Comparison of ENCODE assay signal across 8 cellular contexts in genomic region chr15:101652098-101652782, GRCh38. TPM values are rescaled to one million over a fixed set of nuclear protein-coding genes. Genes with fewer than 3 reads are reported as not detected.
DNase-seq lines count a peak whose midpoint lies in the region; ATAC-seq and TF ChIP-seq lines count a peak whose summit lies in the region.

Gene TM2D3, minus strand, starts transcription at chr15:101652381. Its CDS starts 20 bp downstream, at chr15:101652361.

- peak within 1 kb of the TSS; percentile 96 for H3K27ac Mint-ChIP-seq in progenitor cell of endocrine pancreas

- H3K27ac ChIP-seq in adipose tissue (ENCODE audit: low read depth, low read length) (peak within 1 kb of the TSS; percentile 88), heart right ventricle (peak within 1 kb of the TSS; percentile 92 to 99 (median 97))

- H3K27me3 ChIP-seq in heart right ventricle = no peaks in the 10 kb centered on the region

- peaks cover 8% of the 10 kb centered on the region for H3K36me3 Mint-ChIP-seq in progenitor cell of endocrine pancreas (ENCODE audit: insufficient read depth)

- H3K4me1 ChIP-seq in heart right ventricle = peaks cover 9 to 50% (median 37%) of the 10 kb centered on the region in 9 donors

- H3K9me3 Mint-ChIP-seq in progenitor cell of endocrine pancreas (ENCODE audit: low read depth) = no peaks in the 10 kb centered on the region

- H3K36me3 ChIP-seq in heart right ventricle = peaks cover 0 to 59% (median 21%) of the 10 kb centered on the region in 9 donors

- H3K4me3 Mint-ChIP-seq in progenitor cell of endocrine pancreas (ENCODE audit: low read depth) = peak within 1 kb of the TSS; percentile 89

- peak; percentile 85 for ATAC-seq in HG02763 (IDR thresholded peaks at IDR 0.05; ENCODE audit: unreplicated experiment)
- peak; percentile 96 to 98 (median 97) for ATAC-seq in heart right ventricle

- WGBS in adipose tissue, 3 donors = 0 to 1% (median 1%) methylated on average over 67 to 75 of the region's 75 CpGs
- 0% methylated on average over 67 to 75 of the region's 75 CpGs for WGBS in heart right ventricle, 2 donors

- H3K4me1 Mint-ChIP-seq in progenitor cell of endocrine pancreas (ENCODE audit: low read depth) = peaks cover 8% of the 10 kb centered on the region

- H3K9me3 ChIP-seq in heart right ventricle = no peaks in the 10 kb centered on the region

- peak within 1 kb of the TSS; percentile 73 for H3K4me3 ChIP-seq in GM12875 (ENCODE audit: low read depth, low read length)
- peak within 1 kb of the TSS; percentile 76 to 96 (median 90) for H3K4me3 ChIP-seq in heart right ventricle

- peak; percentile 69 for TF ChIP-seq CTCF in GM12875 (IDR thresholded peaks at IDR 0.05; ENCODE audit: borderline replicate concordance, insufficient read depth, low read depth, low read length)
- TF ChIP-seq CTCF in heart right ventricle (IDR thresholded peaks at IDR 0.05) = peak; percentile 66 to 96 (median 90)
- peak; percentile 83 for TF ChIP-seq CTCF in progenitor cell of endocrine pancreas (IDR thresholded peaks at IDR 0.05; ENCODE audit: unreplicated experiment)

- no peaks in the 10 kb centered on the region for H3K27me3 Mint-ChIP-seq in progenitor cell of endocrine pancreas

- intact Hi-C loops in heart right ventricle (cut with DNase I) = loop anchor here in 2 of 10 donors (5.0 kb wide), 1 partner anchor 355 kb away; the partner anchor contains the start of gene SNRPA1 (in 2 of the 2)

- peak; percentile 95 to 99 (median 96) for DNase-seq in NCI-H1417 (lab: John Stamatoyannopoulos, UW)
- DNase-seq in T follicular helper cell (ENCODE audit: low read depth) = peak; percentile 93
- DNase-seq in heart right ventricle = peak; percentile 92 to 96
- peak; percentile 89 for DNase-seq in progenitor cell of endocrine pancreas (ENCODE audit: low spot score, unreplicated experiment)
- peak; percentile 95 for DNase-seq in ureter (ENCODE audit: low spot score)

RNA-seq across cellular contexts. Expression of gene TM2D3, which starts in this region (rescaled TPM):
- polyA plus RNA-seq in adipose tissue (10 to 100 TPM; 20.0 to 38.2 (median 37.1) TPM), heart right ventricle (10 to 100 TPM; 52.2 to 52.3 TPM)
- total RNA-seq in heart right ventricle (10 to 100 TPM; 38.2 to 61.6 (median 49.5) TPM), progenitor cell of endocrine pancreas (49.3 and 49.5 TPM in 2 replicates), ureter (46.6 TPM)

Comparison
In these comparisons a context has a peak if more than half of its experiments do, and no peak if none do; other contexts are left out.
1. Peak in every context shown above with its lines: DNase-seq, ATAC-seq, H3K4me3 ChIP-seq and H3K27ac ChIP-seq.